Comparison of ENCODE assay signal across 8 cellular contexts in genomic region chr12:91109148-91109564, GRCh38. TPM values are rescaled to one million over a fixed set of nuclear protein-coding genes. Genes with fewer than 3 reads are reported as not detected.
DNase-seq lines count a peak whose midpoint lies in the region; ATAC-seq and TF ChIP-seq lines count a peak whose summit lies in the region.

No MANE protein-coding gene starts in this region.

- no peaks in the 10 kb centered on the region for H3K9me2 ChIP-seq in DOHH2 (replicated peaks; ENCODE audit: control insufficient read depth, low read length)

- peaks cover 0 to 6% (median 0%) of the 10 kb centered on the region in 5 experiments for H3K9me3 Mint-ChIP-seq in brain

- H3K4me3 Mint-ChIP-seq in brain: peak overlapping the region in 3 of 5 experiments; percentile 65 to 87 (median 83)

- peak overlapping the region in 3 of 5 experiments; percentile 52 to 92 (median 82) for H3K27ac Mint-ChIP-seq in brain

- H3K4me2 ChIP-seq in DOHH2 (ENCODE audit: low read length): no peak overlapping the region

- no peaks in the 10 kb centered on the region for H3K4me1 ChIP-seq in DOHH2 (ENCODE audit: control insufficient read depth, low read length)
- no peaks in the 10 kb centered on the region for H3K4me1 ChIP-seq in Peyer's patch

- H3K4me1 Mint-ChIP-seq in brain: peaks cover 12% of the 10 kb centered on the region

- no peak overlapping the region for H3K27ac ChIP-seq in DOHH2 (ENCODE audit: low read depth, low read length)
- H3K27ac ChIP-seq in Peyer's patch: peak overlapping the region in 1 of 4 donors; percentile 11

- H3K36me3 Mint-ChIP-seq in brain: peaks cover 12% of the 10 kb centered on the region

- no peak for TF ChIP-seq POLR2A in Peyer's patch (IDR thresholded peaks at IDR 0.05)

- peak; percentile 82 for TF ChIP-seq CTCF in DOHH2 (IDR thresholded peaks at IDR 0.05; ENCODE audit: low read depth, low read length, poor library complexity, severe bottlenecking)
- TF ChIP-seq CTCF in Peyer's patch (IDR thresholded peaks at IDR 0.05): peak in 4 of 6 experiments; percentile 46 to 65 (median 54)
- peak; percentile 70 to 80 for TF ChIP-seq CTCF in brain (conservative IDR thresholded peaks at IDR 0.05)

- no peaks in the 10 kb centered on the region for H3F3A ChIP-seq in DOHH2 (ENCODE audit: control insufficient read depth, insufficient read depth)

- H3K4me3 ChIP-seq in DOHH2 (ENCODE audit: low read length) (no peak overlapping the region), Peyer's patch (peak overlapping the region in 1 of 4 donors; percentile 13)

- H3K36me3 ChIP-seq in DOHH2 (ENCODE audit: control insufficient read depth, low read length) (no peaks in the 10 kb centered on the region), Peyer's patch (no peaks in the 10 kb centered on the region)

- peak; percentile 27 to 84 (median 78) for DNase-seq in Peyer's patch
- peak; percentile 83 for DNase-seq in kidney glomerular epithelial cell (lab: John Stamatoyannopoulos, UW)
- peak; percentile 37 to 55 for DNase-seq in stimulated activated CD4-positive, alpha-beta T cell treated with anti-CD3 and anti-CD28 coated beads, Interleukin-4, amount 100 ng/mL, for 48 hours (ENCODE audit: low read depth in 2 of 2)
- DNase-seq in 8988T: no peak

- H3K27me3 ChIP-seq in DOHH2 (ENCODE audit: control insufficient read depth, low read length) (no peaks in the 10 kb centered on the region), Peyer's patch (no peaks in the 10 kb centered on the region)

- no peaks in the 10 kb centered on the region for H3K79me2 ChIP-seq in DOHH2 (ENCODE audit: control insufficient read depth, low read length)

- H3K9me3 ChIP-seq in DOHH2 (ENCODE audit: control insufficient read depth, insufficient read depth, low read length) (no peaks in the 10 kb centered on the region), Peyer's patch (no peaks in the 10 kb centered on the region)

- H3K27me3 Mint-ChIP-seq in brain: no peaks in the 10 kb centered on the region

- H4K20me1 ChIP-seq in DOHH2 (ENCODE audit: control insufficient read depth, insufficient read depth, low read depth, low read length): no peaks in the 10 kb centered on the region

- ATAC-seq in GM19467 (IDR thresholded peaks at IDR 0.05; ENCODE audit: unreplicated experiment) (peak; percentile 83), HG03571 (IDR thresholded peaks at IDR 0.05; ENCODE audit: unreplicated experiment) (peak; percentile 84)

RNA-seq across cellular contexts. Expression of gene LUM, which starts 2.1 kb away (rescaled TPM):
- total RNA-seq in Peyer's patch: 10 to 100 TPM; 31.5 to 65.2 (median 49.9) TPM
- polyA plus RNA-seq in brain (ENCODE audit: insufficient read depth, low read depth, low replicate concordance): 0.76 TPM

RNA-seq across cellular contexts. Expression of gene KERA, which starts 51.3 kb away (rescaled TPM):
- not detected for total RNA-seq in Peyer's patch
- not detected for polyA plus RNA-seq in brain (ENCODE audit: insufficient read depth, low read depth, low replicate concordance)
